In genomic region chr2:144668493-144669110, GRCh38 we compare ENCODE assay signal across 15 cellular contexts.
"Had no signal": no experiment of that assay in that cellular context is flagged by ENCODE, and none has a peak within 500 bp of the region (broad histone marks: within the 10 kb centered on the region; RNA-seq: fewer than 3 reads in every experiment).

No MANE protein-coding gene starts in this region.

- ATAC-seq: effector memory CD8-positive, alpha-beta T cell; pancreas; right cardiac atrium; stimulated activated effector memory CD8-positive, alpha-beta T cell treated with anti-CD3 and anti-CD28 coated beads, Interleukin-12 subunit alpha, Interleukin-12 subunit beta, amount 100 ng/mL, for 72 hours; stimulated activated naive CD8-positive, alpha-beta T cell treated with anti-CD3 and anti-CD28 coated beads, Interleukin-15, Interleukin-2, amounts not matched to agents 100 U/mL and 50 U/mL, for 24 hours; upper lobe of right lung had no signal

- H3K27me3 Mint-ChIP-seq: effector memory CD8-positive, alpha-beta T cell; naive B cell; progenitor cell of endocrine pancreas had no signal

- H3K27ac Mint-ChIP-seq: effector memory CD8-positive, alpha-beta T cell; naive B cell; nephron; progenitor cell of endocrine pancreas; stimulated activated effector memory CD8-positive, alpha-beta T cell treated with anti-CD3 and anti-CD28 coated beads, Interleukin-12 subunit alpha, Interleukin-12 subunit beta, amount 100 ng/mL, for 72 hours had no signal

- H3K36me3 Mint-ChIP-seq: stimulated activated effector memory CD8-positive, alpha-beta T cell treated with anti-CD3 and anti-CD28 coated beads, Interleukin-12 subunit alpha, Interleukin-12 subunit beta, amount 100 ng/mL, for 72 hours had no signal

- DNase-seq: effector memory CD8-positive, alpha-beta T cell; foreskin fibroblast; hippocampal formation; mesendoderm; naive B cell; occipital lobe; pancreas; right cardiac atrium; stimulated activated CD4-positive, alpha-beta T cell treated with anti-CD3 and anti-CD28 coated beads, Interleukin-4, amount 100 ng/mL, for 1 hour; stimulated activated CD8-positive, alpha-beta memory T cell treated with anti-CD3 and anti-CD28 coated beads, Interleukin-4, amount 100 ng/mL, for 48 hours; stimulated activated naive CD8-positive, alpha-beta T cell treated with anti-CD3 and anti-CD28 coated beads, Interleukin-15, Interleukin-2, amounts not matched to agents 100 U/mL and 50 U/mL, for 24 hours; upper lobe of right lung had no signal

- H3K9me3 Mint-ChIP-seq: effector memory CD8-positive, alpha-beta T cell; naive B cell; nephron; stimulated activated effector memory CD8-positive, alpha-beta T cell treated with anti-CD3 and anti-CD28 coated beads, Interleukin-12 subunit alpha, Interleukin-12 subunit beta, amount 100 ng/mL, for 72 hours had no signal

- H3K4me3 Mint-ChIP-seq: effector memory CD8-positive, alpha-beta T cell; naive B cell; nephron; stimulated activated effector memory CD8-positive, alpha-beta T cell treated with anti-CD3 and anti-CD28 coated beads, Interleukin-12 subunit alpha, Interleukin-12 subunit beta, amount 100 ng/mL, for 72 hours had no signal

- H3K4me1 Mint-ChIP-seq: nephron had no signal
